ENCODE assay signal across 22 cellular contexts in the genomic region with DNA sequence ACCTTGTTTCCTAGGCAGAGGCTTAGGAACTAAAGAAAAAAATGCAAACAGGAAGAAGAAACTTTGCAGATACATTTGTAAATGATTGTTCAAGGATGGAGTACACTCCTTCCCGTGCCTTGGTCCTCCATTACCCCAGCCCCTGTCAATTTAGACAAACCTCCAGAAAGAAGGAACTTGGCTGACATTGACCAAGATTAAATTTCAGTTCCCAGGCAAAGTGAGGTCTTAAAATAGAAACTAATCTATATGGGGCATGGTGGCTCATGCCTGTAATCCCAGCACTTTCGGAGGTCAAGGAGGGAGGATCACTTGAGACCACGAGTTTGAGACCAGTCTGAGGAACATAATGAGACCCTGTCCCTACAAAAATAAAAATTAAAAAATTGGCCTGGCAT.
"Had no signal": no experiment of that assay in that cellular context is flagged by ENCODE, and none has a peak within 500 bp of the region (broad histone marks: within the 10 kb centered on the region; RNA-seq: fewer than 3 reads in every experiment).

No MANE protein-coding gene starts in this region.

- H3K9me3 ChIP-seq: adrenal gland, esophagus muscularis mucosa, prostate gland, tibial nerve had no signal

- H3K4me1 Mint-ChIP-seq: activated B cell treated with CpG ODN at 0.5 μM for 24 hours, natural killer cell had no signal

- DNase-seq: activated B cell treated with CpG ODN at 0.5 μM for 24 hours; activated CD4-positive, alpha-beta T cell treated with anti-CD3 and anti-CD28 coated beads for 48 hours; activated CD8-positive, alpha-beta T cell treated with anti-CD3 and anti-CD28 coated beads for 36 hours; activated effector memory CD4-positive, alpha-beta T cell treated with anti-CD3 and anti-CD28 coated beads, Interleukin-2, amount 50 U/mL, for 16 hours; activated T-cell treated with anti-CD3 and anti-CD28 coated beads, Interleukin-2, amount 50 U/mL, for 4 hours; adrenal gland; foreskin fibroblast; left ventricle myocardium superior; natural killer cell; nucleus accumbens; small intestine; stimulated activated CD4-positive, alpha-beta T cell treated with anti-CD3 and anti-CD28 coated beads, Interleukin-4, amount 100 ng/mL, for 4 hours; stimulated activated CD8-positive, alpha-beta memory T cell treated with anti-CD3 and anti-CD28 coated beads, Interleukin-4, amount 100 ng/mL, for 48 hours; stimulated activated naive CD4-positive, alpha-beta T cell treated with Interleukin-2 at 50 U/mL for 16 hours; substantia nigra had no signal

- H3K36me3 ChIP-seq: adrenal gland, cardiac muscle cell, esophagus muscularis mucosa, prostate gland, tibial nerve had no signal

- H3K27ac Mint-ChIP-seq: activated B cell treated with CpG ODN at 0.5 μM for 24 hours; activated CD8-positive, alpha-beta T cell treated with anti-CD3 and anti-CD28 coated beads for 36 hours; activated naive CD4-positive, alpha-beta T cell treated with anti-CD3 and anti-CD28 coated beads, Interleukin-2, amount 50 U/mL, for 24 hours; memory B cell; natural killer cell had no signal

- H3K36me3 Mint-ChIP-seq: activated naive CD4-positive, alpha-beta T cell treated with anti-CD3 and anti-CD28 coated beads, Interleukin-2, amount 50 U/mL, for 24 hours; memory B cell; natural killer cell had no signal

- ATAC-seq: activated CD8-positive, alpha-beta T cell treated with anti-CD3 and anti-CD28 coated beads for 36 hours; activated T-cell treated with anti-CD3 and anti-CD28 coated beads, Interleukin-2, amount 50 U/mL, for 4 hours; left ventricle myocardium superior; natural killer cell; right cardiac atrium had no signal

- H3K9me3 Mint-ChIP-seq: activated B cell treated with CpG ODN at 0.5 μM for 24 hours; activated CD8-positive, alpha-beta T cell treated with anti-CD3 and anti-CD28 coated beads for 36 hours; activated naive CD4-positive, alpha-beta T cell treated with anti-CD3 and anti-CD28 coated beads, Interleukin-2, amount 50 U/mL, for 24 hours; activated T-cell treated with anti-CD3 and anti-CD28 coated beads, Interleukin-2, amount 50 U/mL, for 4 hours; memory B cell had no signal

- H3K27me3 ChIP-seq: adrenal gland, cardiac muscle cell, esophagus muscularis mucosa, tibial nerve had no signal

- H3K4me1 ChIP-seq: prostate gland had no signal

- H3K4me3 Mint-ChIP-seq: activated B cell treated with CpG ODN at 0.5 μM for 24 hours; activated CD8-positive, alpha-beta T cell treated with anti-CD3 and anti-CD28 coated beads for 36 hours; activated naive CD4-positive, alpha-beta T cell treated with anti-CD3 and anti-CD28 coated beads, Interleukin-2, amount 50 U/mL, for 24 hours; activated T-cell treated with anti-CD3 and anti-CD28 coated beads, Interleukin-2, amount 50 U/mL, for 4 hours; memory B cell; natural killer cell had no signal

- H3K27ac ChIP-seq: adrenal gland, cardiac muscle cell, esophagus muscularis mucosa, prostate gland, tibial nerve had no signal

- H3K4me3 ChIP-seq: adrenal gland, cardiac muscle cell, esophagus muscularis mucosa, prostate gland, tibial nerve had no signal
